Comparison of ENCODE assay signal across 15 cellular contexts in genomic region chr7:145269418-145270161, GRCh38.
"Had no signal": no experiment of that assay in that cellular context is flagged by ENCODE, and none has a peak within 500 bp of the region (broad histone marks: within the 10 kb centered on the region; RNA-seq: fewer than 3 reads in every experiment).

No MANE protein-coding gene starts in this region.

- H3K4me3 ChIP-seq: ascending aorta, esophagus squamous epithelium, suprapubic skin, transverse colon had no signal

- H3K27me3 ChIP-seq: ascending aorta, esophagus squamous epithelium, suprapubic skin, transverse colon had no signal

- H3K36me3 ChIP-seq: ascending aorta, esophagus squamous epithelium, suprapubic skin, transverse colon had no signal

- ATAC-seq: activated T-cell treated with anti-CD3 and anti-CD28 coated beads, Interleukin-2, amount 50 U/mL, for 4 hours; stimulated activated naive CD8-positive, alpha-beta T cell treated with anti-CD3 and anti-CD28 coated beads, Interleukin-15, amount 100 ng/mL, for 72 hours had no signal

- H3K4me1 ChIP-seq: ascending aorta, esophagus squamous epithelium, suprapubic skin, transverse colon had no signal

- H3K27ac ChIP-seq: ascending aorta, esophagus squamous epithelium, suprapubic skin, transverse colon had no signal

- DNase-seq: activated CD4-positive, alpha-beta T cell treated with anti-CD3 and anti-CD28 coated beads, Interleukin-2, amount 50 U/mL, for 1 hour; activated CD4-positive, CD25-positive, alpha-beta regulatory T cell treated with anti-CD3 and anti-CD28 coated beads, Interleukin-2, amount 50 U/mL, for 72 hours; activated CD8-positive, alpha-beta memory T cell treated with anti-CD3 and anti-CD28 coated beads, Interleukin-2, amount 50 U/mL, for 4 hours; activated effector memory CD4-positive, alpha-beta T cell treated with Interleukin-2 at 50 U/mL for 16 hours; activated naive CD4-positive, alpha-beta T cell treated with anti-CD3 and anti-CD28 coated beads, Interleukin-2, amount 50 U/mL, for 16 hours; activated T-cell treated with anti-CD3 and anti-CD28 coated beads, Interleukin-2, amount 50 U/mL, for 4 hours; effector CD4-positive, alpha-beta T cell; esophagus squamous epithelium; midbrain; nephron progenitor cell; occipital lobe; stimulated activated naive CD8-positive, alpha-beta T cell treated with anti-CD3 and anti-CD28 coated beads, Interleukin-15, amount 100 ng/mL, for 72 hours; transverse colon had no signal

- H3K9me3 ChIP-seq: ascending aorta, transverse colon had no signal
